ENCODE assay signal across 9 cellular contexts in the genomic region with DNA sequence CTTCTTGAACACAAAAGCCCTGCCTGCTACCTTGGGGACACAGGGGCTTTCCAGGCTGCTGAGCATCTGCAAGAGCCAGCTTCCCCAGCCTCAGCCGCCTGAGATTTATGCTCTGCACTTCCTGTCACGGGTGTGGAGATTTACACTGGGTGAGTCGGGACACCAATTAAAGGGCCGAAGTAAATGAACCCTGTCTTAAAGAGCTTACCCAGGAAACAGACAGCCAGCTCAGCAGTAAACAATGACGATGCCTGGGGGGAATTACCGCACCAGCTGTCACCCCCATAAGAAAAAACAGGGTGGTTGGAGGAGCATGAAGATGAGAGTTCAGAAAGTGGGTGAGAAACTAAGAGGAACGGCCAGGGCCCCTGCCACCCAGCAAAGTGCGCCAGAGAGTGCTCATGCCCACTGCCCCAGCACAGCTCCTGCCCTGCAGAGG.
DNase-seq lines count a peak whose midpoint lies in the region; ATAC-seq and TF ChIP-seq lines count a peak whose summit lies in the region.
"Had no signal": no experiment of that assay in that cellular context is flagged by ENCODE, and none has a peak within 500 bp of the region (broad histone marks: within the 10 kb centered on the region; RNA-seq: fewer than 3 reads in every experiment).

No MANE protein-coding gene starts in this region.

- no peak for DNase-seq in activated CD4-positive, CD25-positive, alpha-beta regulatory T cell (lab: John Stamatoyannopoulos, UW)
- DNase-seq in MM.1S = peak; percentile 97
- DNase-seq in epithelial cell of esophagus (ENCODE audit: low read depth) = peak; percentile 30
- DNase-seq in brain microvascular endothelial cell = no peak
- DNase-seq in LoVo (ENCODE audit: low spot score) = no peak
- DNase-seq in ecto neural progenitor cell (ENCODE audit: low spot score) = no peak

- H3K4me1 ChIP-seq in MM.1S (ENCODE audit: low read length) = peaks cover 19% of the 10 kb centered on the region

- H3K9me3 ChIP-seq in MM.1S (replicated peaks; ENCODE audit: insufficient read depth, low read length) = no peaks in the 10 kb centered on the region
- H3K9me3 ChIP-seq: neutrophil had no signal

- H3K4me2 ChIP-seq in MM.1S (ENCODE audit: low read depth, low read length) = peak overlapping the region; percentile 87

- H3K9ac ChIP-seq in MM.1S (ENCODE audit: low read length) = peak overlapping the region; percentile 69

- in situ Hi-C loops in brain microvascular endothelial cell (cut with HindIII; ENCODE audit: low pct_ligation_motif_present, low sequenced_read_pairs) = no loop called here

- H3F3A ChIP-seq in MM.1S (ENCODE audit: insufficient read depth, low read length) = peaks cover 8% of the 10 kb centered on the region

- H3K9me2 ChIP-seq in MM.1S (replicated peaks; ENCODE audit: insufficient read depth, low read length) = no peaks in the 10 kb centered on the region

- no peaks in the 10 kb centered on the region for H3K79me2 ChIP-seq in MM.1S (ENCODE audit: low read length)

- no peaks in the 10 kb centered on the region for H4K20me1 ChIP-seq in MM.1S (ENCODE audit: insufficient read depth, low read length)

- no peaks in the 10 kb centered on the region for H3K27me3 ChIP-seq in MM.1S (replicated peaks; ENCODE audit: insufficient read depth, low read length)
- H3K27me3 ChIP-seq in brain microvascular endothelial cell (replicated peaks) = no peaks in the 10 kb centered on the region

- peak overlapping the region; percentile 81 for H2AFZ ChIP-seq in MM.1S (ENCODE audit: low read length)

- H3K36me3 ChIP-seq in MM.1S (replicated peaks; ENCODE audit: insufficient read depth, low read length) (no peaks in the 10 kb centered on the region), brain microvascular endothelial cell (replicated peaks) (no peaks in the 10 kb centered on the region)
- H3K36me3 ChIP-seq: neutrophil had no signal

- ATAC-seq in activated CD4-positive, CD25-positive, alpha-beta regulatory T cell treated with anti-CD3 and anti-CD28 coated beads, Interleukin-2, amount 50 U/mL, for 24 hours = peak; percentile 49 to 55
- ATAC-seq in GM21737 (IDR thresholded peaks at IDR 0.05; ENCODE audit: unreplicated experiment) = peak; percentile 82

- no peak for TF ChIP-seq CTCF in MM.1S (IDR thresholded peaks at IDR 0.05; ENCODE audit: low read length)
- no peak for TF ChIP-seq CTCF in epithelial cell of esophagus (IDR thresholded peaks at IDR 0.05; ENCODE audit: insufficient read depth, low read depth, low read length, missing control alignments)
- no peak for TF ChIP-seq CTCF in brain microvascular endothelial cell (IDR thresholded peaks at IDR 0.05; ENCODE audit: low read depth, low read length, missing control alignments)

- H3K27ac ChIP-seq in MM.1S (ENCODE audit: low read length) (peak overlapping the region; percentile 96), brain microvascular endothelial cell (no peak overlapping the region)
- H3K27ac ChIP-seq: neutrophil had no signal

- H3K4me3 ChIP-seq in MM.1S (ENCODE audit: low read length) (peak overlapping the region; percentile 45), epithelial cell of esophagus (ENCODE audit: low read length) (no peak overlapping the region), brain microvascular endothelial cell (ENCODE audit: low read depth, low read length) (no peak overlapping the region)

Comparison
In these comparisons a context has a peak if more than half of its experiments do, and no peak if none do; other contexts are left out.
1. DNase-seq: peak in MM.1S (single experiment) and epithelial cell of esophagus (single experiment); none in activated CD4-positive, CD25-positive, alpha-beta regulatory T cell (0 of 4), brain microvascular endothelial cell (single experiment), LoVo (single experiment) and ecto neural progenitor cell (single experiment).